Comparison of ENCODE assay signal across 8 cellular contexts in the genomic region with DNA sequence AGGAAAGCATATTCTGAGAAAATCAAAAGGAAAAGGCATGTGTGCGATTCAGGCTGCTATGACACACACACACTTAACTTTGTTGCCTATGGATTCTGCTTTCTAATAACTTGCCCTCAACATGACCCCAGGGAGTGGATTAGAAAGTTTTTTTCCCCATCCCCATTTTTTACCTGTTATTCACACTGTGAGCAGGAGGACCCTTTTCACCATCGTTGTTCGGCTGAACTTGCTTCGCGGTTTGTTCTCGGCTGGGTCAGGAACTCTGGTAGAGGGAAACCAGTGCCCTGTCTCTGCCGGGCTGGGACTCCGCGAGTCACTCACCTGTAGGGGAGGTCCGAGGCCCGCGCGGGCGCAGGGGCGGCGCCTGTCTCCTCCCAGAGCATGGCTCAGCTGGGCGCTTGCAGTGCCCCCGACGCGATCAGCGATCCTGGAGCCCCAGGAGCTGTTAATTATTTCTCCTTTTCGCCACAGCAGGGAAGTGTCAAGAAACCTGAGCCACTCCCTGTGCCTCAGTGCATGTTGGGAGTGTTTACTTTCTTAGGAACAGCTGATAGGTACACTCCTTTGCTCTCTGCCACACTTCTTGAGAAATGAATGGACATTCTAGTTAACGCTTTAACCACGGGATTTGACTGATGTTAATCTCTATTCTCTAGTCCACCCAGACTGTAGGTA. TPM values are rescaled to one million over a fixed set of nuclear protein-coding genes. Genes with fewer than 3 reads are reported as not detected.
DNase-seq lines count a peak whose midpoint lies in the region; ATAC-seq, FAIRE-seq and TF ChIP-seq lines count a peak whose summit lies in the region.

A gene with protein sequence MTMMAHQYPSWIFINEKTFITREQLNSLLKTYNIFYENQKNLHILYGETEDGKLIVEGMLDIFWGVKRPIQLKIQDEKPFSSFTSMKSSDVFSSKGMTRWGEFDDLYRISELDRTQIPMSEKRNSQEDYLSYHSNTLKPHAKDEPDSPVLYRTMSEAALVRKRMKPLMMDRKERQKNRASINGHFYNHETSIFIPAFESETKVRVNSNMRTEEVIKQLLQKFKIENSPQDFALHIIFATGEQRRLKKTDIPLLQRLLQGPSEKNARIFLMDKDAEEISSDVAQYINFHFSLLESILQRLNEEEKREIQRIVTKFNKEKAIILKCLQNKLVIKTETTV (minus strand): TSS at position 322 of the 678 bp plus-strand sequence. CDS start 8,641 bp downstream, outside the sequence.

- H3K4me1 ChIP-seq in HUES64 (ENCODE audit: insufficient read depth, low read length) (peaks cover 13% of the 10 kb centered on the region), esophagus muscularis mucosa (peaks cover 0 to 11% (median 7%) of the 10 kb centered on the region in 4 donors)

- H3K9ac ChIP-seq in HUES64 (ENCODE audit: low read depth, low read length) = no peak within 1 kb of the TSS

- WGBS in HUES64 = 6% methylated on average over 24 of the region's 24 CpGs
- 7% methylated on average over 17 of the region's 24 CpGs for WGBS in esophagus muscularis mucosa

- H3K27me3 ChIP-seq in HUES64 (ENCODE audit: insufficient read depth, low read length) (peaks cover 25% of the 10 kb centered on the region), esophagus muscularis mucosa (peaks cover 0 to 6% (median 0%) of the 10 kb centered on the region in 4 donors)

- H3K4me3 ChIP-seq in HUES64 (ENCODE audit: low read length) = peak within 1 kb of the TSS; percentile 54
- peak within 1 kb of the TSS; percentile 36 to 46 (median 42) for H3K4me3 ChIP-seq in esophagus muscularis mucosa

- H3K9me3 ChIP-seq in HUES64 (ENCODE audit: insufficient read depth, low read depth, low read length) (no peaks in the 10 kb centered on the region), esophagus muscularis mucosa (no peaks in the 10 kb centered on the region)

- TF ChIP-seq CTCF in esophagus muscularis mucosa (IDR thresholded peaks at IDR 0.05) = no peak

- no peak for DNase-seq in GM12892 (ENCODE audit: insufficient read length)
- DNase-seq in esophagus muscularis mucosa (ENCODE audit: extremely low spot score) = no peak
- DNase-seq in posterior vena cava (ENCODE audit: low spot score) = peak; percentile 72
- DNase-seq in RKO (ENCODE audit: low spot score) = no peak
- DNase-seq in NCI-H226 = no peak

- peak; percentile 92 for ATAC-seq in GM21529 (IDR thresholded peaks at IDR 0.05; ENCODE audit: unreplicated experiment)
- peak; percentile 40; the same call in 2 of the 3 replicates for ATAC-seq in SK-N-SH treated with all-trans-retinoic acid at 6 μM for 48 hours

- TF ChIP-seq POLR2A in GM12892 (IDR thresholded peaks at IDR 0.05; ENCODE audit: low read depth, low read length) (no peak), esophagus muscularis mucosa (IDR thresholded peaks at IDR 0.05; ENCODE audit: low read depth) (no peak)

- intact Hi-C loops in esophagus muscularis mucosa (cut with DNase I) = no loop called here
- intact Hi-C loops in posterior vena cava (cut with DNase I) = no loop called here

- peak; percentile 70 for FAIRE-seq in GM12892 (lab: Jason Lieb, UNC)

- no peak for TF ChIP-seq EP300 in esophagus muscularis mucosa (IDR thresholded peaks at IDR 0.05)

- H3K36me3 ChIP-seq in HUES64 (ENCODE audit: insufficient read depth, low read length) (no peaks in the 10 kb centered on the region), esophagus muscularis mucosa (no peaks in the 10 kb centered on the region)

- H3K27ac ChIP-seq in HUES64 (ENCODE audit: low read depth, low read length) (no peak within 1 kb of the TSS), esophagus muscularis mucosa (replicated peaks in 1 of 4) (no peak within 1 kb of the TSS)

TF ChIP-seq in SK-N-SH treated with all-trans-retinoic acid at 6 μM for 48 hours, 23 proteins besides CTCF, POLR2A, EP300 and RAD21:
- TF ChIP-seq BACH2 (CRISPR knock-in tag; IDR thresholded peaks at IDR 0.05; ENCODE audit: borderline replicate concordance) (no peak), GLIS3 (CRISPR knock-in tag; IDR thresholded peaks at IDR 0.05) (no peak), OSR1 (CRISPR knock-in tag; IDR thresholded peaks at IDR 0.05) (no peak), ISL1 (CRISPR knock-in tag; IDR thresholded peaks at IDR 0.05) (no peak), ZFP30 (CRISPR knock-in tag; IDR thresholded peaks at IDR 0.05) (no peak), SNAI2 (CRISPR knock-in tag; IDR thresholded peaks at IDR 0.05) (no peak)
- TF ChIP-seq, protein P1, sequence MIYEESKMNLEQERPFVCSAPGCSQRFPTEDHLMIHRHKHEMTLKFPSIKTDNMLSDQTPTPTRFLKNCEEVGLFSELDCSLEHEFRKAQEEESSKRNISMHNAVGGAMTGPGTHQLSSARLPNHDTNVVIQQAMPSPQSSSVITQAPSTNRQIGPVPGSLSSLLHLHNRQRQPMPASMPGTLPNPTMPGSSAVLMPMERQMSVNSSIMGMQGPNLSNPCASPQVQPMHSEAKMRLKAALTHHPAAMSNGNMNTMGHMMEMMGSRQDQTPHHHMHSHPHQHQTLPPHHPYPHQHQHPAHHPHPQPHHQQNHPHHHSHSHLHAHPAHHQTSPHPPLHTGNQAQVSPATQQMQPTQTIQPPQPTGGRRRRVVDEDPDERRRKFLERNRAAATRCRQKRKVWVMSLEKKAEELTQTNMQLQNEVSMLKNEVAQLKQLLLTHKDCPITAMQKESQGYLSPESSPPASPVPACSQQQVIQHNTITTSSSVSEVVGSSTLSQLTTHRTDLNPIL (CRISPR knock-in tag; IDR thresholded peaks at IDR 0.05; ENCODE audit: low read depth) = no peak
- TF ChIP-seq, protein P2, sequence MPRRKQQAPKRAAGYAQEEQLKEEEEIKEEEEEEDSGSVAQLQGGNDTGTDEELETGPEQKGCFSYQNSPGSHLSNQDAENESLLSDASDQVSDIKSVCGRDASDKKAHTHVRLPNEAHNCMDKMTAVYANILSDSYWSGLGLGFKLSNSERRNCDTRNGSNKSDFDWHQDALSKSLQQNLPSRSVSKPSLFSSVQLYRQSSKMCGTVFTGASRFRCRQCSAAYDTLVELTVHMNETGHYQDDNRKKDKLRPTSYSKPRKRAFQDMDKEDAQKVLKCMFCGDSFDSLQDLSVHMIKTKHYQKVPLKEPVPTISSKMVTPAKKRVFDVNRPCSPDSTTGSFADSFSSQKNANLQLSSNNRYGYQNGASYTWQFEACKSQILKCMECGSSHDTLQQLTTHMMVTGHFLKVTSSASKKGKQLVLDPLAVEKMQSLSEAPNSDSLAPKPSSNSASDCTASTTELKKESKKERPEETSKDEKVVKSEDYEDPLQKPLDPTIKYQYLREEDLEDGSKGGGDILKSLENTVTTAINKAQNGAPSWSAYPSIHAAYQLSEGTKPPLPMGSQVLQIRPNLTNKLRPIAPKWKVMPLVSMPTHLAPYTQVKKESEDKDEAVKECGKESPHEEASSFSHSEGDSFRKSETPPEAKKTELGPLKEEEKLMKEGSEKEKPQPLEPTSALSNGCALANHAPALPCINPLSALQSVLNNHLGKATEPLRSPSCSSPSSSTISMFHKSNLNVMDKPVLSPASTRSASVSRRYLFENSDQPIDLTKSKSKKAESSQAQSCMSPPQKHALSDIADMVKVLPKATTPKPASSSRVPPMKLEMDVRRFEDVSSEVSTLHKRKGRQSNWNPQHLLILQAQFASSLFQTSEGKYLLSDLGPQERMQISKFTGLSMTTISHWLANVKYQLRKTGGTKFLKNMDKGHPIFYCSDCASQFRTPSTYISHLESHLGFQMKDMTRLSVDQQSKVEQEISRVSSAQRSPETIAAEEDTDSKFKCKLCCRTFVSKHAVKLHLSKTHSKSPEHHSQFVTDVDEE (CRISPR knock-in tag; IDR thresholded peaks at IDR 0.05) = no peak
- TF ChIP-seq, protein P3, sequence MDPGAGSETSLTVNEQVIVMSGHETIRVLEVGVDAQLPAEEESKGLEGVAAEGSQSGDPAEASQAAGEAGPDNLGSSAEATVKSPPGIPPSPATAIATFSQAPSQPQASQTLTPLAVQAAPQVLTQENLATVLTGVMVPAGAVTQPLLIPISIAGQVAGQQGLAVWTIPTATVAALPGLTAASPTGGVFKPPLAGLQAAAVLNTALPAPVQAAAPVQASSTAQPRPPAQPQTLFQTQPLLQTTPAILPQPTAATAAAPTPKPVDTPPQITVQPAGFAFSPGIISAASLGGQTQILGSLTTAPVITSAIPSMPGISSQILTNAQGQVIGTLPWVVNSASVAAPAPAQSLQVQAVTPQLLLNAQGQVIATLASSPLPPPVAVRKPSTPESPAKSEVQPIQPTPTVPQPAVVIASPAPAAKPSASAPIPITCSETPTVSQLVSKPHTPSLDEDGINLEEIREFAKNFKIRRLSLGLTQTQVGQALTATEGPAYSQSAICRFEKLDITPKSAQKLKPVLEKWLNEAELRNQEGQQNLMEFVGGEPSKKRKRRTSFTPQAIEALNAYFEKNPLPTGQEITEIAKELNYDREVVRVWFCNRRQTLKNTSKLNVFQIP (CRISPR knock-in tag; IDR thresholded peaks at IDR 0.05; ENCODE audit: borderline replicate concordance, low read depth) = no peak
TF ChIP-seq in SK-N-SH treated with all-trans-retinoic acid at 6 μM for 48 hours: peak in this region for 0.

RNA-seq across cellular contexts. Expression of the gene that starts here (rescaled TPM):
- polyA plus RNA-seq in GM12892 (2012; ENCODE audit: missing spikeins) = 0.83 TPM
- 0.20 TPM for polyA plus RNA-seq in HUES64 (2013, experiment 1 of 2)
- polyA plus RNA-seq in HUES64 (2013, experiment 2 of 2) = 0.25 TPM
- 1 to 10 TPM in 1 of 4 donors, under 1 TPM in 3; 0.26 to 1.2 (median 0.62) TPM for total RNA-seq in esophagus muscularis mucosa
- total RNA-seq in posterior vena cava = not detected

Comparison
In these comparisons a context has a peak if more than half of its experiments do, and no peak if none do; other contexts are left out.
1. Peak in DNase-seq in posterior vena cava; RNA of the gene not detected or under 1 TPM.